Comparison of ENCODE assay signal across 8 cellular contexts in genomic region chr13:36919833-36920611, GRCh38. TPM values are rescaled to one million over a fixed set of nuclear protein-coding genes. Genes with fewer than 3 reads are reported as not detected.
DNase-seq lines count a peak whose midpoint lies in the region; ATAC-seq and TF ChIP-seq lines count a peak whose summit lies in the region.

Gene SMAD9, minus strand, starts transcription at chr13:36920238. Its CDS starts 40,549 bp downstream, at chr13:36879689.

- H3K9me3 ChIP-seq in A673 (ENCODE audit: low read depth, low read length, poor library complexity, severe bottlenecking) (no peaks in the 10 kb centered on the region), hepatocyte (ENCODE audit: low read depth) (no peaks in the 10 kb centered on the region), psoas muscle (no peaks in the 10 kb centered on the region)

- H3K9me2 ChIP-seq in hepatocyte (replicated peaks; ENCODE audit: insufficient read depth), result no peaks in the 10 kb centered on the region

- H2AFZ ChIP-seq in hepatocyte, result peak within 1 kb of the TSS; percentile 87

- H3K27ac ChIP-seq in A673 (ENCODE audit: low read depth, low read length, poor library complexity, severe bottlenecking) (peak within 1 kb of the TSS; percentile 74), hepatocyte (peak within 1 kb of the TSS; percentile 89), psoas muscle (peak within 1 kb of the TSS; percentile 72)

- in situ Hi-C loops in astrocyte of the cerebellum (cut with HindIII; ENCODE audit: low sequenced_read_pairs), result loop anchor here (5.0 kb wide), 1 partner anchor 43 kb away; no protein-coding TSS in a partner anchor

- ATAC-seq in HG03066 (IDR thresholded peaks at IDR 0.05; ENCODE audit: low read depth, unreplicated experiment) (peak; percentile 66), psoas muscle (peak; percentile 75 to 82 (median 77))

- H3K79me2 ChIP-seq in hepatocyte, result peaks cover 28% of the 10 kb centered on the region

- peaks cover 47% of the 10 kb centered on the region for H3K4me1 ChIP-seq in A673 (ENCODE audit: insufficient read depth, low read length, poor library complexity, severe bottlenecking)
- peaks cover 4% of the 10 kb centered on the region for H3K4me1 ChIP-seq in hepatocyte (ENCODE audit: insufficient read depth)
- peaks cover 16% of the 10 kb centered on the region for H3K4me1 ChIP-seq in psoas muscle

- no peaks in the 10 kb centered on the region for H3K27me3 ChIP-seq in A673 (replicated peaks; ENCODE audit: insufficient read depth, low read depth, low read length, poor library complexity)
- no peaks in the 10 kb centered on the region for H3K27me3 ChIP-seq in hepatocyte
- H3K27me3 ChIP-seq in psoas muscle (ENCODE audit: insufficient read depth in 3 of 3, low read length in 2 of 3), result no peaks in the 10 kb centered on the region

- H3K36me3 ChIP-seq in A673 (ENCODE audit: insufficient read depth, low read length, poor library complexity, severe bottlenecking) (no peaks in the 10 kb centered on the region), hepatocyte (replicated peaks; ENCODE audit: insufficient read depth, low read depth) (no peaks in the 10 kb centered on the region), psoas muscle (ENCODE audit: insufficient read depth in 1 of 2, low read depth in 1 of 2) (no peaks in the 10 kb centered on the region)

- WGBS in hepatocyte (ENCODE audit: low lambda C conversion rate, missing lambda C conversion rate), result 0% methylated on average over 2 of the region's 102 CpGs
- 0 to 1% (median 1%) methylated on average over 19 to 97 of the region's 102 CpGs for WGBS in psoas muscle, 3 donors

- H3K4me3 ChIP-seq in A673 (ENCODE audit: low read depth, low read length, poor library complexity, severe bottlenecking), result peak within 1 kb of the TSS; percentile 79
- H3K4me3 ChIP-seq in astrocyte of the cerebellum (ENCODE audit: low read depth, low read length), result peak within 1 kb of the TSS; percentile 65
- peak within 1 kb of the TSS; percentile 34 for H3K4me3 ChIP-seq in hepatocyte
- H3K4me3 ChIP-seq in psoas muscle, result peak within 1 kb of the TSS; percentile 84

- peak; percentile 85 for DNase-seq in A673 (ENCODE audit: low spot score)
- DNase-seq in GM10266 (ENCODE audit: extremely low spot score), result peak; percentile 76
- peak; percentile 61 for DNase-seq in NCI-H748 treated with DMSO at 0.1 percent for 48 hours (lab: John Stamatoyannopoulos, UW)
- peak; percentile 26 for DNase-seq in astrocyte of the cerebellum (ENCODE audit: low read depth)
- peak; percentile 92 for DNase-seq in hepatocyte (ENCODE audit: low spot score)
- peak; percentile 86 to 87 for DNase-seq in psoas muscle
- no peak for DNase-seq in foreskin melanocyte

- TF ChIP-seq CTCF in A673 (conservative IDR thresholded peaks at IDR 0.05; ENCODE audit: low read depth, low read length), result no peak
- TF ChIP-seq CTCF in GM10266 (IDR thresholded peaks at IDR 0.05; ENCODE audit: control insufficient read depth, insufficient read depth, low read depth, missing control alignments), result no peak
- no peak for TF ChIP-seq CTCF in astrocyte of the cerebellum (IDR thresholded peaks at IDR 0.05; ENCODE audit: low read depth, low read length, missing control alignments)
- no peak for TF ChIP-seq CTCF in hepatocyte (IDR thresholded peaks at IDR 0.05; ENCODE audit: poor library complexity)
- no peak for TF ChIP-seq CTCF in psoas muscle (IDR thresholded peaks at IDR 0.05)

- POLR2A ChIA-PET in A673 (lab: Charles Lee; ENCODE audit: low non-redundant PET), result no interaction called here

- intact Hi-C loops in A673 (cut with micrococcal nuclease; ENCODE audit: unreplicated experiment) (loop anchor here (5.0 kb wide), 1 partner anchor 63 kb away; no protein-coding TSS in a partner anchor), psoas muscle (cut with DNase I) (loop anchor here in 1 of 2 donors (2.0 kb wide), 1 partner anchor 79 kb away; the partner anchor contains the start of gene ALG5)

- BruUV-seq in A673 (replicated peaks; lab: Mats Ljungman, UMichigan), result no TSS peak

- peak within 1 kb of the TSS; percentile 95 for H3K4me2 ChIP-seq in hepatocyte

- H4K20me1 ChIP-seq in hepatocyte (ENCODE audit: insufficient read depth, poor library complexity, severe bottlenecking), result no peaks in the 10 kb centered on the region

- CTCF ChIA-PET in A673 (lab: Charles Lee), result no interaction called here

RNA-seq across cellular contexts. Expression of gene SMAD9, which starts in this region (rescaled TPM):
- 23.3 and 24.6 TPM in 2 replicates for total RNA-seq in A673 (2021)
- total RNA-seq in hepatocyte, result 5.8 and 6.6 TPM in 2 replicates
- 3.2 and 4.1 TPM in 2 replicates for polyA plus RNA-seq in hepatocyte
- total RNA-seq in psoas muscle, result 10 to 100 TPM in 2 of 4 donors, 1 to 10 TPM in 2; 1.3 to 33.5 (median 14.8) TPM
- 1 to 10 TPM in 2 of 3 donors, under 1 TPM in 1; 0.51 to 1.2 (median 1.0) TPM for polyA plus RNA-seq in psoas muscle

Comparison
In these comparisons a context has a peak if more than half of its experiments do, and no peak if none do; other contexts are left out.
1. H3K4me3 ChIP-seq: peak in every context shown above with its lines; median percentile 84 in psoas muscle; 79 in A673; 65 in astrocyte of the cerebellum; 34 in hepatocyte.